In the genomic region with DNA sequence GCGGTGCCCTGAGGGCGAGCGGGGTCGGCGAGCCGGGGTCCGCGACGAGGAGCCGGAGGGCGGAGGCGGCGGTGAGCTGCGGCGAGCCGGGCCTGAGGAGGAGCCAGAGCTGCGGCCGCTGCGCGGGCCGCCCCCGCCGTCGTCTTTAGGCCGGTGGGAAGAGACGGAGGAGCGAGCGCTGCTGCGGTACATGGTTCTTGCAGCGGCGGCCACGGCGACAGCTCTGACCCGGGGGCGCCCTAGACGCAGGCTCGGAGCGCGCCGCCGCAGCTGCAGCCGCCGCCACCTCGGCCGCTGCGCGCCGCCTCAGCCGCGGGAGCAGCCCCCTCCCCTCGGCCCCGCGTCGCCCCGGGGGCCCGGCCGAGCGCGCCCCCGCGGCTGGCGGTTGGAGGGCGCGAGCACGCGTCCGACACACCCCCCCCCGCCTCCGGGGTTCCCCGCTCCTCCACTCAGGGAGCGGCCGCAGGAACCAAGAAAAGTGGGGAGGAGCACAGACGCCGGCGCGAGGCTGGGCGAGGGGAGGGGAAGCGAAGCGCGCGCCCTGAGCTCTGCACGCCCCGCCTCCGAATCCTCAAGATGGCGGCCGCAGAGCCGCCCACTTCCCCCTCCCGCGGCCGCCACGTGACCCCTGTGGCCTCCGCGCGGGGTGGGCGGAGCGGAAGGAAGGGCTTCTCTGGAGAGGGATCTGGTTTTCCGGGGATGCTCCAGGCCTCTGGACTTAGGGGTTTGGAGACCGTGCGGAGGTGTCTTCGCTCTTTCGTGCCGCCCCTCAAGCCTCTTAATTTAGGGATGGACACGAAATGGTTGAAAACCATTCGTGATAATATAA, we compare ENCODE assay signal across 8 cellular contexts. TPM values are rescaled to one million over a fixed set of nuclear protein-coding genes. Genes with fewer than 3 reads are reported as not detected.
DNase-seq lines count a peak whose midpoint lies in the region; ATAC-seq and TF ChIP-seq lines count a peak whose summit lies in the region.

A gene with protein sequence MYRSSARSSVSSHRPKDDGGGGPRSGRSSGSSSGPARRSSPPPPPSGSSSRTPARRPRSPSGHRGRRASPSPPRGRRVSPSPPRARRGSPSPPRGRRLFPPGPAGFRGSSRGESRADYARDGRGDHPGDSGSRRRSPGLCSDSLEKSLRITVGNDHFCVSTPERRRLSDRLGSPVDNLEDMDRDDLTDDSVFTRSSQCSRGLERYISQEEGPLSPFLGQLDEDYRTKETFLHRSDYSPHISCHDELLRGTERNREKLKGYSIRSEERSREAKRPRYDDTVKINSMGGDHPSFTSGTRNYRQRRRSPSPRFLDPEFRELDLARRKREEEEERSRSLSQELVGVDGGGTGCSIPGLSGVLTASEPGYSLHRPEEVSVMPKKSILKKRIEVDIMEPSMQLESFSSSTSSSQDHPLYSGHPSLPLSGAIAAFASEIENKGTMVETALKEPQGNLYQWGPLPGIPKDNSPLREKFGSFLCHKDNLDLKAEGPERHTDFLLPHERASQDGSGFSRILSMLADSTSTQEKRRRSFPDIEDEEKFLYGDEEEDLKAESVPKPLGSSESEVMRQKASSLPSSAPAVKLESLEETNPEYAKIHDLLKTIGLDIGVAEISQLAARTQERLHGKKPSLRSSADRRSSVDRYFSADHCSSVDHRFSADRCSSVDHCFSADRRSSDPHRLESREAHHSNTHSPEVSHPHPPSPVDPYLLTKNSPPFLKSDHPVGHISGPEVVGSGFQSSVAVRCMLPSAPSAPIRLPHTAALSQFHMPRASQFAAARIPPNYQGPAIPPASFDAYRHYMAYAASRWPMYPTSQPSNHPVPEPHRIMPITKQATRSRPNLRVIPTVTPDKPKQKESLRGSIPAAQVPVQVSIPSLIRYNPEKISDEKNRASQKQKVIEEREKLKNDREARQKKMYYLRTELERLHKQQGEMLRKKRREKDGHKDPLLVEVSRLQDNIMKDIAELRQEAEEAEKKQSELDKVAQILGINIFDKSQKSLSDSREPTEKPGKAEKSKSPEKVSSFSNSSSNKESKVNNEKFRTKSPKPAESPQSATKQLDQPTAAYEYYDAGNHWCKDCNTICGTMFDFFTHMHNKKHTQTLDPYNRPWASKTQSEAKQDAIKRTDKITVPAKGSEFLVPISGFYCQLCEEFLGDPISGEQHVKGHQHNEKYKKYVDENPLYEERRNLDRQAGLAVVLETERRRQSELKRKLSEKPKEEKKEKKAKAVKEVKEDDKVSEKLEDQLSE (N-terminal part only) (minus strand): TSS at position 474 of the 829 bp plus-strand sequence. CDS start 282 bp downstream, at position 192.

- no peaks in the 10 kb centered on the region for H3K27me3 ChIP-seq in upper lobe of left lung

- H3K36me3 Mint-ChIP-seq in T-helper 1 cell treated with Interleukin-12 subunit alpha and Interleukin-12 subunit beta and Interleukin-4 antibody, amounts not matched to agents 30 μg/mL and 1 μg/mL, for 36 hours (ENCODE audit: low read depth): peaks cover 13% of the 10 kb centered on the region

- peaks cover 15 to 31% (median 18%) of the 10 kb centered on the region in 4 donors for H3K4me1 ChIP-seq in upper lobe of left lung

- peak within 1 kb of the TSS; percentile 85 for H3K27ac Mint-ChIP-seq in T-helper 1 cell treated with Interleukin-12 subunit alpha and Interleukin-12 subunit beta and Interleukin-4 antibody, amounts not matched to agents 30 μg/mL and 1 μg/mL, for 36 hours

- TF ChIP-seq CTCF in GM13977 (IDR thresholded peaks at IDR 0.05; ENCODE audit: extremely low read depth, insufficient read depth, missing control alignments) (no peak), upper lobe of left lung (IDR thresholded peaks at IDR 0.05) (peak in 2 of 6 experiments; percentile 14 to 25)

- peaks cover 26% of the 10 kb centered on the region for H3K27me3 Mint-ChIP-seq in T-helper 1 cell treated with Interleukin-12 subunit alpha and Interleukin-12 subunit beta and Interleukin-4 antibody, amounts not matched to agents 30 μg/mL and 1 μg/mL, for 36 hours (ENCODE audit: low read depth)

- 1 to 2% methylated on average over 20 to 26 of the region's 104 CpGs for WGBS in upper lobe of left lung, 2 donors

- H3K4me3 Mint-ChIP-seq in T-helper 1 cell treated with Interleukin-12 subunit alpha and Interleukin-12 subunit beta and Interleukin-4 antibody, amounts not matched to agents 30 μg/mL and 1 μg/mL, for 36 hours: peak within 1 kb of the TSS; percentile 83

- DNase-seq in GM13977 (ENCODE audit: low spot score) (peak; percentile 96), NCI-H1694 treated with DMSO at 0.1 percent for 48 hours (lab: John Stamatoyannopoulos, UW) (peak; percentile 92), amniotic stem cell (lab: John Stamatoyannopoulos, UW) (peak; percentile 91), left cardiac atrium (peak; percentile 96), posterior vena cava (ENCODE audit: low spot score) (peak; percentile 99), upper lobe of left lung (peak; percentile 98)

- H3K36me3 ChIP-seq in upper lobe of left lung: peaks cover 0 to 11% (median 5%) of the 10 kb centered on the region in 4 donors

- intact Hi-C loops in left cardiac atrium (cut with DNase I): loop anchor here in 1 of 2 donors (5.0 kb wide), 1 partner anchor 58 kb away; a partner anchor contains a TSS
- intact Hi-C loops in posterior vena cava (cut with DNase I): loop anchor here in 1 of 2 donors (5.0 kb wide), 1 partner anchor 547 kb away; no protein-coding TSS in a partner anchor

- no peaks in the 10 kb centered on the region for H3K9me3 ChIP-seq in upper lobe of left lung

- peak in 1 of 4 donors; percentile 53 for TF ChIP-seq POLR2A in upper lobe of left lung (IDR thresholded peaks at IDR 0.05)

- in situ Hi-C loops in GM13977 (cut with MboI; ENCODE audit: low pct_unique_long_range_greater_than_20kb, low sequenced_read_pairs, unreplicated experiment): no loop called here

- no peaks in the 10 kb centered on the region for H3K9me3 Mint-ChIP-seq in T-helper 1 cell treated with Interleukin-12 subunit alpha and Interleukin-12 subunit beta and Interleukin-4 antibody, amounts not matched to agents 30 μg/mL and 1 μg/mL, for 36 hours

- peak within 1 kb of the TSS; percentile 73 to 94 (median 78) for H3K27ac ChIP-seq in upper lobe of left lung

- peaks cover 35% of the 10 kb centered on the region for H3K4me1 Mint-ChIP-seq in T-helper 1 cell treated with Interleukin-12 subunit alpha and Interleukin-12 subunit beta and Interleukin-4 antibody, amounts not matched to agents 30 μg/mL and 1 μg/mL, for 36 hours (ENCODE audit: low read depth)

- peak within 1 kb of the TSS; percentile 77 to 94 (median 80) for H3K4me3 ChIP-seq in upper lobe of left lung

- ATAC-seq in HG02885 (IDR thresholded peaks at IDR 0.05; ENCODE audit: poor library complexity, unreplicated experiment): peak; percentile 83
- ATAC-seq in left cardiac atrium: peak; percentile 98 to 99
- peak; percentile 99 for ATAC-seq in upper lobe of left lung (ENCODE audit: low FRiP score in 2 of 2)

- peak in 1 of 4 donors; percentile 46 for TF ChIP-seq EP300 in upper lobe of left lung (IDR thresholded peaks at IDR 0.05)

RNA-seq across cellular contexts. Expression of the gene that starts here (rescaled TPM):
- total RNA-seq in left cardiac atrium (10 to 100 TPM in 1 of 2 donors, 1 to 10 TPM in 1; 9.8 to 10.0 TPM), posterior vena cava (10 to 100 TPM; 11.2 to 13.9 TPM), upper lobe of left lung (10 to 100 TPM; 10.3 to 19.9 (median 15.3) TPM)

Comparison
In these comparisons a context has a peak if more than half of its experiments do, and no peak if none do; other contexts are left out.
1. Peak in every context shown above with its lines: DNase-seq, ATAC-seq, H3K4me3 ChIP-seq and H3K27ac ChIP-seq.